In genomic region chr15:50940506-50940905, GRCh38 we compare ENCODE assay signal across 22 cellular contexts. TPM values are rescaled to one million over a fixed set of nuclear protein-coding genes. Genes with fewer than 3 reads are reported as not detected.
A peak's percentile ranks its signal among the peaks of the same experiment; 100 is the strongest.
DNase-seq lines count a peak whose midpoint lies in the region; ATAC-seq, FAIRE-seq and TF ChIP-seq lines count a peak whose summit lies in the region.
"Had no signal": no experiment of that assay in that cellular context is flagged by ENCODE, and none has a peak within 500 bp of the region (broad histone marks: within the 10 kb centered on the region; RNA-seq: fewer than 3 reads in every experiment).

No MANE protein-coding gene starts in this region.

- H3K4me1 ChIP-seq in endothelial cell of umbilical vein (ENCODE audit: control insufficient read depth, extremely low read depth, insufficient read depth, low read length) = peaks cover 6% of the 10 kb centered on the region
- H3K4me1 ChIP-seq: upper lobe of left lung had no signal

- H3K27ac ChIP-seq in endothelial cell of umbilical vein (ENCODE audit: insufficient read depth, low read depth, low read length) = no peak overlapping the region
- H3K27ac ChIP-seq: BLaER1 treated with 17β-estradiol and CSF1 and Interleukin-3, amounts not matched to agents 10 nM and 100 nM; upper lobe of left lung had no signal

- intact Hi-C loops in endothelial cell of umbilical vein (cut with micrococcal nuclease) = no loop called here

- H3K27me3 ChIP-seq in endothelial cell of umbilical vein (ENCODE audit: control insufficient read depth in 2 of 2, insufficient read depth in 2 of 2, low read length in 2 of 2) = no peaks in the 10 kb centered on the region
- H3K27me3 ChIP-seq: BLaER1 treated with 17β-estradiol and CSF1 and Interleukin-3, amounts not matched to agents 10 nM and 100 nM; cardiac muscle cell; upper lobe of left lung had no signal

- peak overlapping the region; percentile 21 for H3K4me2 ChIP-seq in endothelial cell of umbilical vein (ENCODE audit: insufficient read depth, low read length)
- H3K4me2 ChIP-seq: BLaER1 treated with 17β-estradiol and CSF1 and Interleukin-3, amounts not matched to agents 10 nM and 100 nM; GM23338 had no signal

- TF ChIP-seq CTCF in endothelial cell of umbilical vein (IDR thresholded peaks at IDR 0.05; ENCODE audit: extremely low read depth in 1 of 2, insufficient read depth in 1 of 2, low read depth in 1 of 2, low read length in 2 of 2) (no peak), glutamatergic neuron (IDR thresholded peaks at IDR 0.05; ENCODE audit: partially characterized antibody, unreplicated experiment) (no peak)

- no peak overlapping the region for H3K4me3 Mint-ChIP-seq in stimulated activated effector memory CD8-positive, alpha-beta T cell treated with anti-CD3 and anti-CD28 coated beads, Interleukin-12 subunit alpha, Interleukin-12 subunit beta, amount 100 ng/mL, for 72 hours
- no peak overlapping the region for H3K4me3 Mint-ChIP-seq in glutamatergic neuron (ENCODE audit: unreplicated experiment)
- H3K4me3 Mint-ChIP-seq: GM23338, immature natural killer cell, natural killer cell had no signal

- no peaks in the 10 kb centered on the region for H4K20me1 ChIP-seq in endothelial cell of umbilical vein (replicated peaks; ENCODE audit: control insufficient read depth, extremely low read depth, insufficient read depth, low read length)
- H4K20me1 ChIP-seq: BLaER1 treated with 17β-estradiol and CSF1 and Interleukin-3, amounts not matched to agents 10 nM and 100 nM had no signal

- peaks cover 83% of the 10 kb centered on the region for H3K36me3 Mint-ChIP-seq in stimulated activated effector memory CD8-positive, alpha-beta T cell treated with anti-CD3 and anti-CD28 coated beads, Interleukin-12 subunit alpha, Interleukin-12 subunit beta, amount 100 ng/mL, for 72 hours
- H3K36me3 Mint-ChIP-seq in glutamatergic neuron (ENCODE audit: unreplicated experiment) = no peaks in the 10 kb centered on the region

- H3K9me1 ChIP-seq in endothelial cell of umbilical vein (replicated peaks; ENCODE audit: control insufficient read depth, extremely low read depth, insufficient read depth, low read length) = no peaks in the 10 kb centered on the region

- H3K9me3 Mint-ChIP-seq in stimulated activated effector memory CD8-positive, alpha-beta T cell treated with anti-CD3 and anti-CD28 coated beads, Interleukin-12 subunit alpha, Interleukin-12 subunit beta, amount 100 ng/mL, for 72 hours = no peaks in the 10 kb centered on the region
- H3K9me3 Mint-ChIP-seq in glutamatergic neuron (ENCODE audit: unreplicated experiment) = no peaks in the 10 kb centered on the region
- H3K9me3 Mint-ChIP-seq: GM23338, immature natural killer cell, natural killer cell had no signal

- H3K27ac Mint-ChIP-seq in stimulated activated effector memory CD8-positive, alpha-beta T cell treated with anti-CD3 and anti-CD28 coated beads, Interleukin-12 subunit alpha, Interleukin-12 subunit beta, amount 100 ng/mL, for 72 hours = no peak overlapping the region
- H3K27ac Mint-ChIP-seq in glutamatergic neuron (ENCODE audit: unreplicated experiment) = no peak overlapping the region
- H3K27ac Mint-ChIP-seq: GM23338, immature natural killer cell, natural killer cell had no signal

- CTCF ChIA-PET in endothelial cell of umbilical vein (lab: Charles Lee) = interaction anchor here (0.8 to 1.0 kb wide), 2 partner anchors 14 to 31 kb away, joined by 3 read pairs; no protein-coding TSS in a partner anchor

- H3K9me3 ChIP-seq in endothelial cell of umbilical vein (replicated peaks; ENCODE audit: control insufficient read depth, insufficient read depth, low read length) = no peaks in the 10 kb centered on the region
- H3K9me3 ChIP-seq: BLaER1 treated with 17β-estradiol and CSF1 and Interleukin-3, amounts not matched to agents 10 nM and 100 nM; upper lobe of left lung had no signal

- no peak overlapping the region for H3K9ac ChIP-seq in endothelial cell of umbilical vein (replicated peaks; ENCODE audit: extremely low read depth, insufficient read depth, low read length)
- H3K9ac ChIP-seq: BLaER1 treated with 17β-estradiol and CSF1 and Interleukin-3, amounts not matched to agents 10 nM and 100 nM had no signal

- H2AFZ ChIP-seq in endothelial cell of umbilical vein (ENCODE audit: low read depth, low read length) = no peak overlapping the region
- H2AFZ ChIP-seq: GM23338 had no signal

- POLR2A ChIA-PET in endothelial cell of umbilical vein (lab: Charles Lee) = no interaction called here

- ATAC-seq in stimulated activated effector memory CD8-positive, alpha-beta T cell treated with anti-CD3 and anti-CD28 coated beads, Interleukin-12 subunit alpha, Interleukin-12 subunit beta, amount 100 ng/mL, for 72 hours = no peak
- no peak for ATAC-seq in GM19023 (IDR thresholded peaks at IDR 0.05; ENCODE audit: unreplicated experiment)
- ATAC-seq: GM23338, natural killer cell had no signal

- dilution Hi-C loops in endothelial cell of umbilical vein (cut with MboI; ENCODE audit: extremely low pct_ligation_motif_present, low sequenced_read_pairs) = no loop called here

- H3K36me3 ChIP-seq in endothelial cell of umbilical vein (ENCODE audit: control insufficient read depth in 2 of 2, extremely low read depth in 1 of 2, insufficient read depth in 2 of 2, low read length in 2 of 2) = peaks cover 2 to 5% of the 10 kb centered on the region in 2 experiments

- no peaks in the 10 kb centered on the region for H3K79me2 ChIP-seq in endothelial cell of umbilical vein (ENCODE audit: control insufficient read depth, insufficient read depth, low read length)

- FAIRE-seq in GM19239 (lab: Jason Lieb, UNC) (peak; percentile 47), endothelial cell of umbilical vein (lab: Jason Lieb, UNC) (no peak), urothelium cell line (lab: Jason Lieb, UNC) (no peak)

- H3K4me1 Mint-ChIP-seq in stimulated activated effector memory CD8-positive, alpha-beta T cell treated with anti-CD3 and anti-CD28 coated beads, Interleukin-12 subunit alpha, Interleukin-12 subunit beta, amount 100 ng/mL, for 72 hours = no peaks in the 10 kb centered on the region
- H3K4me1 Mint-ChIP-seq in glutamatergic neuron (ENCODE audit: low read depth, unreplicated experiment) = no peaks in the 10 kb centered on the region
- H3K4me1 Mint-ChIP-seq: GM23338, immature natural killer cell had no signal

- BruUV-seq in endothelial cell of umbilical vein (replicated peaks; lab: Mats Ljungman, UMichigan) = no TSS peak

- H3K4me3 ChIP-seq in endothelial cell of umbilical vein (replicated peaks in 1 of 3; ENCODE audit: insufficient read depth in 1 of 3, low read depth in 1 of 3, low read length in 3 of 3) = no peak overlapping the region
- H3K4me3 ChIP-seq: BLaER1 treated with 17β-estradiol and CSF1 and Interleukin-3, amounts not matched to agents 10 nM and 100 nM; cardiac muscle cell; GM23338; SK-N-MC; upper lobe of left lung had no signal

- no peak for DNase-seq in GM19239 (ENCODE audit: insufficient read length, low spot score)
- DNase-seq in RPMI7951 (ENCODE audit: low read depth) = peak; percentile 27
- peak; percentile 66 for DNase-seq in endothelial cell of umbilical vein (ENCODE audit: low read depth, low spot score)
- DNase-seq in renal cortical epithelial cell (ENCODE audit: low read depth) = peak; percentile 12
- DNase-seq in stimulated activated effector memory CD8-positive, alpha-beta T cell treated with anti-CD3 and anti-CD28 coated beads, Interleukin-12 subunit alpha, Interleukin-12 subunit beta, amount 100 ng/mL, for 72 hours (ENCODE audit: low spot score in 2 of 2) = no peak
- no peak for DNase-seq in glutamatergic neuron
- DNase-seq in urothelium cell line (ENCODE audit: low spot score) = no peak
- DNase-seq: activated CD4-positive, alpha-beta T cell treated with anti-CD3 and anti-CD28 coated beads for 48 hours; activated naive CD4-positive, alpha-beta T cell treated with Interleukin-2 at 50 U/mL for 16 hours; DMS79 treated with DMSO at 0.1 percent for 48 hours; immature natural killer cell; natural killer cell; NCI-H187; NCI-H510A; stimulated activated CD4-positive, alpha-beta T cell treated with anti-CD3 and anti-CD28 coated beads, Interleukin-12 subunit alpha, Interleukin-12 subunit beta, amount 100 ng/mL, for 4 hours; stimulated activated naive CD4-positive, alpha-beta T cell treated with Interleukin-2 at 50 U/mL for 16 hours; upper lobe of left lung had no signal

- TF ChIP-seq POLR2A in endothelial cell of umbilical vein (IDR thresholded peaks at IDR 0.05; ENCODE audit: low read depth, low read length) = no peak

- no peaks in the 10 kb centered on the region for H3K27me3 Mint-ChIP-seq in glutamatergic neuron (ENCODE audit: unreplicated experiment)

TF ChIP-seq in endothelial cell of umbilical vein, 7 proteins besides CTCF, POLR2A, EP300 and RAD21:
- peak; percentile 47 for TF ChIP-seq JUN (IDR thresholded peaks at IDR 0.05; ENCODE audit: borderline replicate concordance, insufficient read depth, insufficient read length, low read depth)
- TF ChIP-seq POLR2AphosphoS5 (IDR thresholded peaks at IDR 0.05; ENCODE audit: insufficient read depth, low read depth, low read length) = no peak
- TF ChIP-seq MYC (IDR thresholded peaks at IDR 0.05; ENCODE audit: low read depth, low read length) = no peak
- no peak for TF ChIP-seq GATA2 (IDR thresholded peaks at IDR 0.05; ENCODE audit: insufficient read depth, insufficient read length, low read depth, low read length)
- peak; percentile 65 for TF ChIP-seq FOS (IDR thresholded peaks at IDR 0.05; ENCODE audit: borderline replicate concordance, insufficient read depth, low read length)

RNA-seq across cellular contexts. Expression of gene AP4E1, which starts 32.0 kb away (rescaled TPM):
- total RNA-seq in RPMI7951 (2014; rRNA removed; shearing (Covaris generic)) = 11.2 and 11.7 TPM in 2 replicates
- total RNA-seq in endothelial cell of umbilical vein (9.8 and 10.1 TPM in 2 replicates), renal cortical epithelial cell (18.8 and 20.8 TPM in 2 replicates), glutamatergic neuron (ENCODE audit: unreplicated experiment) (15.9 TPM)
- 0.96 and 1.6 TPM in 2 replicates for polyA plus RNA-seq in endothelial cell of umbilical vein
- polyA plus RNA-seq in endothelial cell of umbilical vein (2011; cell fraction: cytosol; rRNA removed) = 1.5 and 1.7 TPM in 2 replicates
- polyA plus RNA-seq in endothelial cell of umbilical vein (2011; cell fraction: nucleus; rRNA removed) = 2.5 and 3.9 TPM in 2 replicates
- 3.7 and 5.7 TPM in 2 replicates for polyA plus RNA-seq in endothelial cell of umbilical vein (2012)
- polyA minus RNA-seq in endothelial cell of umbilical vein = 3.8 and 4.4 TPM in 2 replicates
- 8.3 TPM for polyA minus RNA-seq in endothelial cell of umbilical vein (2011; cell fraction: cytosol; rRNA and poly(A)+ RNA removed)
- polyA minus RNA-seq in endothelial cell of umbilical vein (2011; cell fraction: nucleus; rRNA and poly(A)+ RNA removed) = 5.5 and 8.2 TPM in 2 replicates

Comparison
In these comparisons a context has a peak if more than half of its experiments do, and no peak if none do; other contexts are left out.
1. DNase-seq: peak in RPMI7951 (single experiment), endothelial cell of umbilical vein (single experiment) and renal cortical epithelial cell (single experiment); none in GM19239 (single experiment), stimulated activated effector memory CD8-positive, alpha-beta T cell treated with anti-CD3 and anti-CD28 coated beads, Interleukin-12 subunit alpha, Interleukin-12 subunit beta, amount 100 ng/mL, for 72 hours (0 of 2), glutamatergic neuron (single experiment) and urothelium cell line (single experiment).